In the genomic region with DNA sequence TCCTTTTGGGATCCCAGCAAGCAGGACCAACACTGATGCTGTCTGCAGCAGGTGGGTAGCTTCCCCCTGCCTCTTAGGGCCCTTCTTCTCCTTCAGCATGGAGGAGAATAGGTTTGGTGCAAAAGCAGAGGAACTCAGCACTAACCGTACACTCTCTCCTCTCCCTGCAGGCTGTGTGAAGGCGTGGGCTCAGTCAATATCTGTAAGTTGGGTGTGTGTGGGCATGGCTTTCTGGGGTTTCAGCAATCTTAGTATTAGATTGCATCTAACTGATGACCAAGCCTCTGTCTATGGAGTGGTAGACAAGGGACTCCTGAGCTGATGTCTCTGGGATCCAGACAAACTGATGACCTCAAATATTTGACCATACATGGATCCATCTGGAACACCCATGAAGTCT, we compare ENCODE assay signal across 15 cellular contexts. TPM values are rescaled to one million over a fixed set of nuclear protein-coding genes. Genes with fewer than 3 reads are reported as not detected.
DNase-seq lines count a peak whose midpoint lies in the region; ATAC-seq and TF ChIP-seq lines count a peak whose summit lies in the region.
"Had no signal": no experiment of that assay in that cellular context is flagged by ENCODE, and none has a peak within 500 bp of the region (broad histone marks: within the 10 kb centered on the region; RNA-seq: fewer than 3 reads in every experiment).

No MANE protein-coding gene starts in this region.

- peaks cover 63% of the 10 kb centered on the region for H3K27me3 ChIP-seq in osteoblast (ENCODE audit: insufficient read depth, low read length)

- intact Hi-C loops in Right ventricle myocardium inferior (cut with DNase I), result no loop called here

- peaks cover 5% of the 10 kb centered on the region for H3K4me1 ChIP-seq in osteoblast (ENCODE audit: insufficient read depth, low read length)
- H3K4me1 ChIP-seq: A549, HAP-1 had no signal

- no peak overlapping the region for H3K27ac Mint-ChIP-seq in activated naive CD8-positive, alpha-beta T cell treated with anti-CD3 and anti-CD28 coated beads, Interleukin-2, amount 10 ng/mL, durations not matched to agents 7 days and 5 days
- H3K27ac Mint-ChIP-seq in activated naive CD8-positive, alpha-beta T cell treated with anti-CD3 and anti-CD28 coated beads for 36 hours, result no peak overlapping the region
- H3K27ac Mint-ChIP-seq: CD14-positive monocyte; CD8-positive, alpha-beta T cell had no signal

- peaks cover 19% of the 10 kb centered on the region for H3K4me1 Mint-ChIP-seq in activated naive CD8-positive, alpha-beta T cell treated with anti-CD3 and anti-CD28 coated beads, Interleukin-2, amount 10 ng/mL, durations not matched to agents 7 days and 5 days
- H3K4me1 Mint-ChIP-seq in activated naive CD8-positive, alpha-beta T cell treated with anti-CD3 and anti-CD28 coated beads for 36 hours, result peaks cover 32% of the 10 kb centered on the region
- H3K4me1 Mint-ChIP-seq: CD14-positive monocyte had no signal

- H3K27ac ChIP-seq in osteoblast (ENCODE audit: low read depth, low read length), result no peak overlapping the region
- H3K27ac ChIP-seq: A549, HL-60 had no signal

- no peak for TF ChIP-seq CTCF in osteoblast (IDR thresholded peaks at IDR 0.05; ENCODE audit: extremely low read depth, low read depth, low read length)

- no peak for ATAC-seq in activated naive CD8-positive, alpha-beta T cell treated with anti-CD3 and anti-CD28 coated beads, Interleukin-2, amount 10 ng/mL, durations not matched to agents 7 days and 5 days (ENCODE audit: low read depth)
- ATAC-seq in Right ventricle myocardium inferior, result no peak
- ATAC-seq: A549; CD8-positive, alpha-beta T cell had no signal

- H3K27me3 Mint-ChIP-seq in activated naive CD8-positive, alpha-beta T cell treated with anti-CD3 and anti-CD28 coated beads, Interleukin-2, amount 10 ng/mL, durations not matched to agents 7 days and 5 days, result peaks cover 34% of the 10 kb centered on the region
- peaks cover 6% of the 10 kb centered on the region for H3K27me3 Mint-ChIP-seq in activated naive CD8-positive, alpha-beta T cell treated with anti-CD3 and anti-CD28 coated beads for 36 hours

- no peak overlapping the region for H3K4me2 ChIP-seq in osteoblast (ENCODE audit: insufficient read depth, low read length)
- H3K4me2 ChIP-seq: A549 had no signal

- H3K36me3 Mint-ChIP-seq in activated naive CD8-positive, alpha-beta T cell treated with anti-CD3 and anti-CD28 coated beads, Interleukin-2, amount 10 ng/mL, durations not matched to agents 7 days and 5 days, result no peaks in the 10 kb centered on the region
- no peaks in the 10 kb centered on the region for H3K36me3 Mint-ChIP-seq in activated naive CD8-positive, alpha-beta T cell treated with anti-CD3 and anti-CD28 coated beads for 36 hours
- H3K36me3 Mint-ChIP-seq: CD14-positive monocyte; CD8-positive, alpha-beta T cell had no signal

- no peaks in the 10 kb centered on the region for H3K9me3 Mint-ChIP-seq in activated naive CD8-positive, alpha-beta T cell treated with anti-CD3 and anti-CD28 coated beads, Interleukin-2, amount 10 ng/mL, durations not matched to agents 7 days and 5 days
- no peaks in the 10 kb centered on the region for H3K9me3 Mint-ChIP-seq in activated naive CD8-positive, alpha-beta T cell treated with anti-CD3 and anti-CD28 coated beads for 36 hours
- H3K9me3 Mint-ChIP-seq: CD14-positive monocyte; CD8-positive, alpha-beta T cell had no signal

- no peak overlapping the region for H3K4me3 ChIP-seq in osteoblast (ENCODE audit: insufficient read depth, low read length)
- H3K4me3 ChIP-seq: A549, HAP-1 had no signal

- no peaks in the 10 kb centered on the region for H3K36me3 ChIP-seq in osteoblast (ENCODE audit: insufficient read depth, low read length)
- H3K36me3 ChIP-seq: HAP-1 had no signal

- no peaks in the 10 kb centered on the region for H3K9me3 ChIP-seq in osteoblast (ENCODE audit: low read depth, low read length)
- H3K9me3 ChIP-seq: A549, HAP-1 had no signal

- H2AFZ ChIP-seq in osteoblast (ENCODE audit: low read length), result no peak overlapping the region

- POLR2A ChIA-PET in activated naive CD8-positive, alpha-beta T cell treated with anti-CD3 and anti-CD28 coated beads, Interleukin-2, amount 10 ng/mL, durations not matched to agents 7 days and 5 days (lab: Charles Lee), result interaction anchor here (1.0 kb wide), 1 partner anchor 8 kb away, joined by 3 read pairs; no protein-coding TSS in a partner anchor

- H3K79me2 ChIP-seq in osteoblast (ENCODE audit: insufficient read depth, low read length), result no peaks in the 10 kb centered on the region

- DNase-seq in activated naive CD8-positive, alpha-beta T cell treated with anti-CD3 and anti-CD28 coated beads, Interleukin-2, amount 10 ng/mL, durations not matched to agents 7 days and 5 days, result peak; percentile 8
- no peak for DNase-seq in activated naive CD8-positive, alpha-beta T cell treated with anti-CD3 and anti-CD28 coated beads for 36 hours
- peak; percentile 29 for DNase-seq in islet precursor cell
- DNase-seq in osteoblast (ENCODE audit: insufficient read length, low spot score, missing footprints), result peak; percentile 35
- no peak for DNase-seq in Right ventricle myocardium inferior (ENCODE audit: missing footprints)
- no peak for DNase-seq in superior temporal gyrus (ENCODE audit: extremely low spot score)
- DNase-seq: CD8-positive, alpha-beta T cell; COR-L47; DND-41; GDM1 had no signal

- no peaks in the 10 kb centered on the region for H4K20me1 ChIP-seq in osteoblast (ENCODE audit: insufficient read depth, low read length)

- no peak overlapping the region for H3K4me3 Mint-ChIP-seq in activated naive CD8-positive, alpha-beta T cell treated with anti-CD3 and anti-CD28 coated beads, Interleukin-2, amount 10 ng/mL, durations not matched to agents 7 days and 5 days
- no peak overlapping the region for H3K4me3 Mint-ChIP-seq in activated naive CD8-positive, alpha-beta T cell treated with anti-CD3 and anti-CD28 coated beads for 36 hours
- H3K4me3 Mint-ChIP-seq: CD14-positive monocyte; CD8-positive, alpha-beta T cell had no signal

RNA-seq across cellular contexts. Expression of a gene that starts 14.3 kb away (rescaled TPM):
- not detected for total RNA-seq in activated naive CD8-positive, alpha-beta T cell treated with anti-CD3 and anti-CD28 coated beads, Interleukin-2, amount 10 ng/mL, durations not matched to agents 7 days and 5 days
- not detected for total RNA-seq in activated naive CD8-positive, alpha-beta T cell treated with anti-CD3 and anti-CD28 coated beads for 36 hours
- total RNA-seq in osteoblast (not detected in 2 replicates), Right ventricle myocardium inferior (not detected)
- total RNA-seq: CD8-positive, alpha-beta T cell; H1 had no signal

RNA-seq across cellular contexts. Expression of a gene that starts 31.8 kb away (rescaled TPM):
- total RNA-seq in activated naive CD8-positive, alpha-beta T cell treated with anti-CD3 and anti-CD28 coated beads, Interleukin-2, amount 10 ng/mL, durations not matched to agents 7 days and 5 days, result not detected
- total RNA-seq in activated naive CD8-positive, alpha-beta T cell treated with anti-CD3 and anti-CD28 coated beads for 36 hours, result not detected
- total RNA-seq in osteoblast (not detected in 2 replicates), Right ventricle myocardium inferior (not detected)
- total RNA-seq: CD8-positive, alpha-beta T cell; H1 had no signal

RNA-seq across cellular contexts. Expression of a gene that starts 32.5 kb away (rescaled TPM):
- total RNA-seq in activated naive CD8-positive, alpha-beta T cell treated with anti-CD3 and anti-CD28 coated beads, Interleukin-2, amount 10 ng/mL, durations not matched to agents 7 days and 5 days, result not detected
- total RNA-seq in activated naive CD8-positive, alpha-beta T cell treated with anti-CD3 and anti-CD28 coated beads for 36 hours, result not detected
- not detected in 2 replicates for total RNA-seq in osteoblast
- not detected for total RNA-seq in Right ventricle myocardium inferior
- total RNA-seq: CD8-positive, alpha-beta T cell; H1 had no signal

RNA-seq across cellular contexts. Expression of a gene that starts 53.2 kb away (rescaled TPM):
- not detected for total RNA-seq in activated naive CD8-positive, alpha-beta T cell treated with anti-CD3 and anti-CD28 coated beads, Interleukin-2, amount 10 ng/mL, durations not matched to agents 7 days and 5 days
- total RNA-seq in activated naive CD8-positive, alpha-beta T cell treated with anti-CD3 and anti-CD28 coated beads for 36 hours, result not detected
- total RNA-seq in osteoblast (not detected in 2 replicates), Right ventricle myocardium inferior (not detected)
- total RNA-seq: CD8-positive, alpha-beta T cell; H1 had no signal

Comparison
In these comparisons a context has a peak if more than half of its experiments do, and no peak if none do; other contexts are left out.
1. DNase-seq: peak in activated naive CD8-positive, alpha-beta T cell treated with anti-CD3 and anti-CD28 coated beads, Interleukin-2, amount 10 ng/mL, durations not matched to agents 7 days and 5 days (single experiment), islet precursor cell (single experiment) and osteoblast (single experiment); none in activated naive CD8-positive, alpha-beta T cell treated with anti-CD3 and anti-CD28 coated beads for 36 hours (single experiment), Right ventricle myocardium inferior (single experiment) and superior temporal gyrus (single experiment).